ENCODE assay signal across 8 cellular contexts in the genomic region with DNA sequence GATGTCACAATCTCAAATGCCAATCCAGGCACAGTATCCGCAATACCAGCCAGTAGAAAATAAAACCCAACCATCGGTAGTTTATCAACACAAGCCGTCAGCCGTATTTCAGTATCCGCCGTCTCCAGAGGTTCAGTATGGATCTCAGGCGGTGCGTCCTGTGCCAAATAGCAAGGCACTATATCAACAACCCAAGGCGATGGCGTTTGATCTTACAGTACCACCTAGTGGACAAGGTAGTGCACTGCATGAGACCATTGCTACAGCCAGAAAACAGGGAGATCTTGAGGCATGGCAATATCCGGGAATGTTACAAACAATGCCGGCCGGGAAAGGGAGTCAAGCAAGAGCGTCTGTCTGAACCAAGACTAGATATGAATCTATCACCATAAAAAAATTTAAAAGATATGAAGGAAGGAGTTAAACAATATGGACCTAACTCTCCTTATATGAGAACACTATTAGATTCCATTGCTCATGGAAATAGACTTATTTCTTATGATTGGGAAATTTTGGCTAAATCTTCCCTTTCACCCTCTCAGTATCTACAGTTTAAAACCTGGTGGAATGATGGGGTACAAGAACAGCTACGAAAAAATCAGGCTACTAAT. TPM values are rescaled to one million over a fixed set of nuclear protein-coding genes. Genes with fewer than 3 reads are reported as not detected.
DNase-seq lines count a peak whose midpoint lies in the region; FAIRE-seq and TF ChIP-seq lines count a peak whose summit lies in the region.
"Not testable (repeated sequence)": the region's sequence is repeated elsewhere in the genome, so short reads cannot be mapped to it uniquely, and the experiment has no call there.

No MANE protein-coding gene starts in this region.

- H3K27ac Mint-ChIP-seq in Calu3 (ENCODE audit: unreplicated experiment); activated CD4-positive, alpha-beta memory T cell treated with anti-CD3 and anti-CD28 coated beads, Interleukin-2, amount 10 ng/mL, durations not matched to agents 7 days and 5 days: not testable (repeated sequence)

- H3K4me3 Mint-ChIP-seq in Calu3 (ENCODE audit: low read depth, unreplicated experiment); activated CD4-positive, alpha-beta memory T cell treated with anti-CD3 and anti-CD28 coated beads, Interleukin-2, amount 10 ng/mL, durations not matched to agents 7 days and 5 days: not testable (repeated sequence)

- H4K20me1 ChIP-seq in OCI-LY3 (ENCODE audit: insufficient read depth, low read length) = not testable (repeated sequence)

- H3K4me2 ChIP-seq in OCI-LY3 (ENCODE audit: low read length) = 0 out of 2 replicates have a peak overlapping the region, but pooled peaks have one; percentile 20

- not testable (repeated sequence) for H3K9me3 Mint-ChIP-seq in Calu3 (ENCODE audit: low read depth, unreplicated experiment); activated CD4-positive, alpha-beta memory T cell treated with anti-CD3 and anti-CD28 coated beads, Interleukin-2, amount 10 ng/mL, durations not matched to agents 7 days and 5 days

- not testable (repeated sequence) for H3K4me1 Mint-ChIP-seq in Calu3 (ENCODE audit: low read depth, unreplicated experiment); activated CD4-positive, alpha-beta memory T cell treated with anti-CD3 and anti-CD28 coated beads, Interleukin-2, amount 10 ng/mL, durations not matched to agents 7 days and 5 days

- DNase-seq in Calu3 = peak; percentile 44
- not testable (repeated sequence) for DNase-seq in HTR-8/SVneo (ENCODE audit: insufficient read length, low spot score)
- peak; percentile 20 for DNase-seq in activated CD4-positive, alpha-beta memory T cell treated with anti-CD3 and anti-CD28 coated beads, Interleukin-2, amount 10 ng/mL, durations not matched to agents 7 days and 5 days
- peak; percentile 65 to 67 for DNase-seq in cardiac fibroblast (ENCODE audit: low read depth in 2 of 2)
- peak; percentile 15 for DNase-seq in iPS-NIHi7 (ENCODE audit: extremely low spot score)
- peak; percentile 64 for DNase-seq in pons (ENCODE audit: low spot score)
- peak; percentile 79 for DNase-seq in superior temporal gyrus (ENCODE audit: extremely low spot score)

- FAIRE-seq in HTR-8/SVneo (lab: Jason Lieb, UNC) = peak; percentile 4

- H3K4me1 ChIP-seq in OCI-LY3 (ENCODE audit: low read length) = not testable (repeated sequence)

- TF ChIP-seq CTCF in Calu3 (IDR thresholded peaks at IDR 0.05; ENCODE audit: unreplicated experiment) (peak; percentile 58), OCI-LY3 (IDR thresholded peaks at IDR 0.05; ENCODE audit: low read depth, low read length) (peak; percentile 51), cardiac fibroblast (IDR thresholded peaks at IDR 0.05; ENCODE audit: low read depth, low read length) (peak; percentile 65)

- peaks cover 19% of the 10 kb centered on the region for H3K27me3 Mint-ChIP-seq in Calu3 (ENCODE audit: unreplicated experiment)
- not testable (repeated sequence) for H3K27me3 Mint-ChIP-seq in activated CD4-positive, alpha-beta memory T cell treated with anti-CD3 and anti-CD28 coated beads, Interleukin-2, amount 10 ng/mL, durations not matched to agents 7 days and 5 days

- not testable (repeated sequence) for H3K36me3 Mint-ChIP-seq in Calu3 (ENCODE audit: insufficient read depth, unreplicated experiment); activated CD4-positive, alpha-beta memory T cell treated with anti-CD3 and anti-CD28 coated beads, Interleukin-2, amount 10 ng/mL, durations not matched to agents 7 days and 5 days (ENCODE audit: low read depth)

- H3K9me3 ChIP-seq in OCI-LY3 (ENCODE audit: insufficient read depth, low read length) = not testable (repeated sequence)

- not testable (repeated sequence) for H3K79me2 ChIP-seq in OCI-LY3 (ENCODE audit: low read length)

- BruUV-seq in Calu3 (replicated peaks; lab: Mats Ljungman, UMichigan) = not testable (repeated sequence)

- not testable (repeated sequence) for H3K9ac ChIP-seq in OCI-LY3 (ENCODE audit: low read length)

- not testable (repeated sequence) for H3K27me3 ChIP-seq in OCI-LY3 (ENCODE audit: low read depth, low read length)

- CTCF ChIA-PET in Calu3 (lab: Charles Lee); activated CD4-positive, alpha-beta memory T cell treated with anti-CD3 and anti-CD28 coated beads, Interleukin-2, amount 10 ng/mL, durations not matched to agents 7 days and 5 days (lab: Charles Lee): not testable (repeated sequence)

- POLR2A ChIA-PET in activated CD4-positive, alpha-beta memory T cell treated with anti-CD3 and anti-CD28 coated beads, Interleukin-2, amount 10 ng/mL, durations not matched to agents 7 days and 5 days (lab: Charles Lee) = not testable (repeated sequence)

- not testable (repeated sequence) for H3K36me3 ChIP-seq in OCI-LY3 (replicated peaks; ENCODE audit: low read depth, low read length)

- not testable (repeated sequence) for H3K4me3 ChIP-seq in OCI-LY3 (ENCODE audit: low read length); cardiac fibroblast (replicated peaks in 1 of 2; ENCODE audit: low read depth in 2 of 2, low read length in 2 of 2)

- not testable (repeated sequence) for H3K27ac ChIP-seq in OCI-LY3 (ENCODE audit: low read length)

- H2AFZ ChIP-seq in OCI-LY3 (ENCODE audit: low read depth, low read length) = not testable (repeated sequence)

- intact Hi-C loops in Calu3 (cut with micrococcal nuclease; ENCODE audit: unreplicated experiment) = loop anchor here (5.0 kb wide), 1 partner anchor 161 kb away; no protein-coding TSS in a partner anchor

RNA-seq across cellular contexts. Expression of a gene that starts 46.6 kb away (rescaled TPM):
- not detected in 2 replicates for total RNA-seq in Calu3 (2022)
- not detected for total RNA-seq in activated CD4-positive, alpha-beta memory T cell treated with anti-CD3 and anti-CD28 coated beads, Interleukin-2, amount 10 ng/mL, durations not matched to agents 7 days and 5 days
